8 cellular contexts compared by ENCODE assay signal in genomic region chr19:46578450-46578849, GRCh38. TPM values are rescaled to one million over a fixed set of nuclear protein-coding genes. Genes with fewer than 3 reads are reported as not detected.
"Had no signal": no experiment of that assay in that cellular context is flagged by ENCODE, and none has a peak within 500 bp of the region (broad histone marks: within the 10 kb centered on the region; RNA-seq: fewer than 3 reads in every experiment).

No MANE protein-coding gene starts in this region.

- FAIRE-seq: H54, HTR-8/SVneo had no signal

- DNase-seq: GOT3, H9, HCEC 1CT, KG1 had no signal

RNA-seq across cellular contexts. Expression of gene PTGIR, which starts 46.4 kb away (rescaled TPM):
- total RNA-seq: H9, HT-29 had no signal

RNA-seq across cellular contexts. Expression of gene GNG8, which starts 57.6 kb away (rescaled TPM):
- total RNA-seq: H9, HT-29 had no signal
- polyA plus RNA-seq: IgD-negative memory B cell had no signal
